In genomic region chr4:184932343-184932742, GRCh38 we compare ENCODE assay signal across 26 cellular contexts.
A peak's percentile ranks its signal among the peaks of the same experiment; 100 is the strongest.
DNase-seq lines count a peak whose midpoint lies in the region; ATAC-seq and TF ChIP-seq lines count a peak whose summit lies in the region.
"Had no signal": no experiment of that assay in that cellular context is flagged by ENCODE, and none has a peak within 500 bp of the region (broad histone marks: within the 10 kb centered on the region; RNA-seq: fewer than 3 reads in every experiment).

No MANE protein-coding gene starts in this region.

- H3K79me2 ChIP-seq in GM23338 (replicated peaks; ENCODE audit: insufficient read depth) (no peaks in the 10 kb centered on the region), neural progenitor cell (ENCODE audit: low read depth) (no peaks in the 10 kb centered on the region)

- H3K4me2 ChIP-seq in GM23338 (no peak overlapping the region), neural progenitor cell (no peak overlapping the region)
- H3K4me2 ChIP-seq: KMS-11 had no signal

- H3K9me2 ChIP-seq in GM23338 (ENCODE audit: insufficient read depth): peaks cover 6% of the 10 kb centered on the region; the same call in 1 of the 2 replicates

- H3K36me3 Mint-ChIP-seq in GM23338 (ENCODE audit: low read depth) (peaks cover 8% of the 10 kb centered on the region; the same call in 2 of the 3 replicates), neural progenitor cell (peaks cover 2% of the 10 kb centered on the region)
- H3K36me3 Mint-ChIP-seq: CD8-positive, alpha-beta T cell had no signal

- peaks cover 4% of the 10 kb centered on the region; the same call in 2 of the 3 replicates for H3K4me1 Mint-ChIP-seq in GM23338
- peaks cover 2% of the 10 kb centered on the region for H3K4me1 Mint-ChIP-seq in neural progenitor cell

- H3K9me3 ChIP-seq in neural progenitor cell (ENCODE audit: low read depth): no peaks in the 10 kb centered on the region
- H3K9me3 ChIP-seq: tibial artery had no signal

- no peak for TF ChIP-seq CTCF in GM23338 (conservative IDR thresholded peaks at IDR 0.05; ENCODE audit: low read depth in 2 of 2)
- TF ChIP-seq CTCF in neural progenitor cell (IDR thresholded peaks at IDR 0.05): no peak

- peaks cover 12% of the 10 kb centered on the region for H3K9me3 Mint-ChIP-seq in GM23338
- peaks cover 8% of the 10 kb centered on the region for H3K9me3 Mint-ChIP-seq in neural progenitor cell

- H3K4me3 Mint-ChIP-seq in GM23338: no peak overlapping the region
- no peak overlapping the region for H3K4me3 Mint-ChIP-seq in neural progenitor cell
- H3K4me3 Mint-ChIP-seq: activated CD8-positive, alpha-beta T cell treated with anti-CD3 and anti-CD28 coated beads for 36 hours; CD8-positive, alpha-beta T cell; natural killer cell treated with Interleukin-12 subunit alpha and Interleukin-12 subunit beta and Interleukin-15 and Interleukin-18, amount 100 ng/mL, for 72 hours; T-helper 2 cell treated with Interferon-gamma antibody and Interleukin-4, amounts not matched to agents 5 μg/mL and 100 μg/mL, for 36 hours had no signal

- no peak for DNase-seq in GM23338 (ENCODE audit: low spot score)
- peak; percentile 31 for DNase-seq in NCI-H2107 (lab: John Stamatoyannopoulos, UW)
- peak; percentile 56 for DNase-seq in ecto neural progenitor cell (ENCODE audit: low spot score)
- peak; percentile 65 for DNase-seq in neural progenitor cell (ENCODE audit: low spot score)
- DNase-seq in nucleus accumbens (lab: John Stamatoyannopoulos, UW): no peak
- DNase-seq in stimulated activated CD4-positive, alpha-beta T cell treated with anti-CD3 and anti-CD28 coated beads, Interleukin-2, amount 100 ng/mL, for 48 hours: no peak
- DNase-seq: activated CD8-positive, alpha-beta T cell treated with anti-CD3 and anti-CD28 coated beads for 36 hours; activated naive CD4-positive, alpha-beta T cell treated with Interleukin-2 at 50 U/mL for 16 hours; activated T-cell treated with anti-CD3 and anti-CD28 coated beads, Interleukin-2, amount 50 U/mL, for 1 hour; amniotic stem cell; CD8-positive, alpha-beta T cell; dermis blood vessel endothelial cell; hypothalamus; mesenchymal stem cell; MV-4-11; NCI-H1930; stimulated activated CD4-positive, alpha-beta T cell treated with anti-CD3 and anti-CD28 coated beads, Interleukin-2, amount 100 ng/mL, for 24 hours; stimulated activated naive CD8-positive, alpha-beta T cell treated with anti-CD3 and anti-CD28 coated beads, Interleukin-15, Interleukin-2, amounts not matched to agents 100 U/mL and 50 U/mL, for 24 hours; tibial artery had no signal

- no peaks in the 10 kb centered on the region for H3F3A ChIP-seq in GM23338 (replicated peaks; ENCODE audit: low read depth)
- H3F3A ChIP-seq in neural progenitor cell (ENCODE audit: low read depth): no peaks in the 10 kb centered on the region

- H2AFZ ChIP-seq in GM23338 (peak overlapping the region; percentile 81), neural progenitor cell (replicated peaks) (no peak overlapping the region)

- ATAC-seq in GM23338 (peak; percentile 45), GM18870 (IDR thresholded peaks at IDR 0.05; ENCODE audit: unreplicated experiment) (no peak)
- ATAC-seq: activated CD4-positive, CD25-positive, alpha-beta regulatory T cell treated with anti-CD3 and anti-CD28 coated beads, Interleukin-2, amount 50 U/mL, for 24 hours; activated CD8-positive, alpha-beta T cell treated with anti-CD3 and anti-CD28 coated beads for 36 hours; CD8-positive, alpha-beta T cell; HCT116; stimulated activated naive CD8-positive, alpha-beta T cell treated with anti-CD3 and anti-CD28 coated beads, Interleukin-15, Interleukin-2, amounts not matched to agents 100 U/mL and 50 U/mL, for 24 hours had no signal

- no peak overlapping the region for H3K9ac ChIP-seq in neural progenitor cell
- H3K9ac ChIP-seq: KMS-11 had no signal

- H3K27me3 Mint-ChIP-seq in GM23338 (ENCODE audit: insufficient read depth, low read depth, poor library complexity) (peaks cover 5% of the 10 kb centered on the region), neural progenitor cell (ENCODE audit: insufficient read depth, low read depth) (peaks cover 2% of the 10 kb centered on the region)

- no peaks in the 10 kb centered on the region for H3K27me3 ChIP-seq in GM23338 (ENCODE audit: insufficient read depth)
- H3K27me3 ChIP-seq in neural progenitor cell: no peaks in the 10 kb centered on the region

- H4K20me1 ChIP-seq in GM23338 (replicated peaks; ENCODE audit: insufficient read depth): no peaks in the 10 kb centered on the region
- no peaks in the 10 kb centered on the region for H4K20me1 ChIP-seq in neural progenitor cell (ENCODE audit: low read depth)

- H3K4me1 ChIP-seq in GM23338 (ENCODE audit: insufficient read depth) (peaks cover 3% of the 10 kb centered on the region; the same call in 1 of the 2 replicates), neural progenitor cell (peaks cover 3% of the 10 kb centered on the region)

- H3K27ac ChIP-seq in GM23338 (ENCODE audit: low read depth) (no peak overlapping the region), neural progenitor cell (no peak overlapping the region)
- H3K27ac ChIP-seq: KMS-11, SK-N-MC, tibial artery had no signal

- H3K4me3 ChIP-seq in GM23338: no peak overlapping the region
- H3K4me3 ChIP-seq in neural progenitor cell: no peak overlapping the region
- H3K4me3 ChIP-seq: SK-N-MC, tibial artery had no signal

- H3K36me3 ChIP-seq in GM23338 (ENCODE audit: insufficient read depth) (no peaks in the 10 kb centered on the region), neural progenitor cell (no peaks in the 10 kb centered on the region)
- H3K36me3 ChIP-seq: tibial artery had no signal

- no peak overlapping the region for H3K27ac Mint-ChIP-seq in GM23338
- peak overlapping the region; percentile 73 for H3K27ac Mint-ChIP-seq in neural progenitor cell
- H3K27ac Mint-ChIP-seq: activated CD8-positive, alpha-beta T cell treated with anti-CD3 and anti-CD28 coated beads for 36 hours; CD8-positive, alpha-beta T cell; natural killer cell treated with Interleukin-12 subunit alpha and Interleukin-12 subunit beta and Interleukin-15 and Interleukin-18, amount 100 ng/mL, for 72 hours; T-helper 2 cell treated with Interferon-gamma antibody and Interleukin-4, amounts not matched to agents 5 μg/mL and 100 μg/mL, for 36 hours had no signal

TF ChIP-seq in GM23338, 12 proteins besides CTCF, POLR2A, EP300 and RAD21 (continues in another document):
- TF ChIP-seq POLR2AphosphoS5 (IDR thresholded peaks at IDR 0.05; ENCODE audit: low read depth) (no peak), STAT1 (IDR thresholded peaks at IDR 0.05; ENCODE audit: unreplicated experiment) (no peak), CREB1 (CRISPR knock-in tag; IDR thresholded peaks at IDR 0.05; ENCODE audit: low read depth) (no peak)
- TF ChIP-seq, protein P1, sequence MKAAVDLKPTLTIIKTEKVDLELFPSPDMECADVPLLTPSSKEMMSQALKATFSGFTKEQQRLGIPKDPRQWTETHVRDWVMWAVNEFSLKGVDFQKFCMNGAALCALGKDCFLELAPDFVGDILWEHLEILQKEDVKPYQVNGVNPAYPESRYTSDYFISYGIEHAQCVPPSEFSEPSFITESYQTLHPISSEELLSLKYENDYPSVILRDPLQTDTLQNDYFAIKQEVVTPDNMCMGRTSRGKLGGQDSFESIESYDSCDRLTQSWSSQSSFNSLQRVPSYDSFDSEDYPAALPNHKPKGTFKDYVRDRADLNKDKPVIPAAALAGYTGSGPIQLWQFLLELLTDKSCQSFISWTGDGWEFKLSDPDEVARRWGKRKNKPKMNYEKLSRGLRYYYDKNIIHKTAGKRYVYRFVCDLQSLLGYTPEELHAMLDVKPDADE (IDR thresholded peaks at IDR 0.05): no peak

Comparison
In these comparisons a context has a peak if more than half of its experiments do, and no peak if none do; other contexts are left out.
1. DNase-seq: peak in NCI-H2107 (single experiment), ecto neural progenitor cell (single experiment) and neural progenitor cell (single experiment); none in GM23338 (single experiment), nucleus accumbens (0 of 56) and stimulated activated CD4-positive, alpha-beta T cell treated with anti-CD3 and anti-CD28 coated beads, Interleukin-2, amount 100 ng/mL, for 48 hours (0 of 2).